Comparison of ENCODE assay signal across 19 cellular contexts in genomic region chr22:37135023-37135422, GRCh38. TPM values are rescaled to one million over a fixed set of nuclear protein-coding genes. Genes with fewer than 3 reads are reported as not detected.
DNase-seq lines count a peak whose midpoint lies in the region; ATAC-seq and TF ChIP-seq lines count a peak whose summit lies in the region.
"Had no signal": no experiment of that assay in that cellular context is flagged by ENCODE, and none has a peak within 500 bp of the region (broad histone marks: within the 10 kb centered on the region; RNA-seq: fewer than 3 reads in every experiment).

No MANE protein-coding gene starts in this region.

- DNase-seq in CD4-positive, CD25-positive, alpha-beta regulatory T cell: no peak
- no peak for DNase-seq in CD4-positive, alpha-beta memory T cell
- DNase-seq in activated T-helper 2 cell treated with anti-CD3 and anti-CD28 coated beads, Interferon-gamma antibody, Interleukin-2, Interleukin-4, amounts not matched to agents 10 μg/mL and 5 μg/mL and 100 μg/mL, durations not matched to agents 14 hours and 24 hours and 36 hours (ENCODE audit: low spot score): no peak
- DNase-seq in mesendoderm (no peak), tibial nerve (ENCODE audit: low spot score in 2 of 2) (no peak), mucosa of descending colon (no peak), NCI-H1436 (lab: John Stamatoyannopoulos, UW) (no peak)
- DNase-seq: GDM1, GOT3, HFFc6, KBM-7, NCI-H1436 treated with DMSO at 0.1 percent for 48 hours, NCI-H2029 treated with DMSO at 0.1 percent for 48 hours, NCI-H2171 treated with DMSO at 0.1 percent for 48 hours, NCI-H748 treated with DMSO at 0.1 percent for 48 hours, OCI-M1 had no signal

- no peaks in the 10 kb centered on the region for H3K9me3 ChIP-seq in CD4-positive, CD25-positive, alpha-beta regulatory T cell (ENCODE audit: control insufficient read depth in 2 of 2, low read length in 2 of 2)
- H3K9me3 ChIP-seq in CD4-positive, alpha-beta memory T cell (ENCODE audit: control insufficient read depth in 1 of 2, low read length in 2 of 2): no peaks in the 10 kb centered on the region
- H3K9me3 ChIP-seq in tibial nerve: no peaks in the 10 kb centered on the region
- H3K9me3 ChIP-seq in mucosa of descending colon: no peaks in the 10 kb centered on the region

- intact Hi-C loops in CD4-positive, alpha-beta memory T cell (cut with micrococcal nuclease): no loop called here
- intact Hi-C loops in activated T-helper 2 cell treated with anti-CD3 and anti-CD28 coated beads, Interferon-gamma antibody, Interleukin-2, Interleukin-4, amounts not matched to agents 10 μg/mL and 5 μg/mL and 100 μg/mL, durations not matched to agents 14 hours and 24 hours and 36 hours (cut with micrococcal nuclease): no loop called here
- intact Hi-C loops in mucosa of descending colon (cut with DNase I, micrococcal nuclease): no loop called here

- H3K4me1 ChIP-seq in CD4-positive, CD25-positive, alpha-beta regulatory T cell (ENCODE audit: control insufficient read depth, insufficient read depth, low read length, poor library complexity, severe bottlenecking): peaks cover 8% of the 10 kb centered on the region
- no peaks in the 10 kb centered on the region for H3K4me1 ChIP-seq in CD4-positive, alpha-beta memory T cell (ENCODE audit: insufficient read depth, low read length)
- H3K4me1 ChIP-seq in mesendoderm (ENCODE audit: control insufficient read depth, low read depth, low read length) (no peaks in the 10 kb centered on the region), tibial nerve (no peaks in the 10 kb centered on the region), mucosa of descending colon (ENCODE audit: low read depth) (no peaks in the 10 kb centered on the region)

- no peaks in the 10 kb centered on the region for H3K27me3 ChIP-seq in CD4-positive, CD25-positive, alpha-beta regulatory T cell (ENCODE audit: control insufficient read depth, insufficient read depth, low read length)
- H3K27me3 ChIP-seq in CD4-positive, alpha-beta memory T cell (ENCODE audit: insufficient read depth, low read length): no peaks in the 10 kb centered on the region
- H3K27me3 ChIP-seq in mesendoderm (ENCODE audit: insufficient read depth, low read length, poor library complexity): no peaks in the 10 kb centered on the region
- no peaks in the 10 kb centered on the region for H3K27me3 ChIP-seq in tibial nerve

- no peaks in the 10 kb centered on the region for H3K9me3 Mint-ChIP-seq in CD4-positive, CD25-positive, alpha-beta regulatory T cell
- no peaks in the 10 kb centered on the region for H3K9me3 Mint-ChIP-seq in CD4-positive, alpha-beta memory T cell
- H3K9me3 Mint-ChIP-seq in activated T-helper 2 cell treated with anti-CD3 and anti-CD28 coated beads, Interferon-gamma antibody, Interleukin-2, Interleukin-4, amounts not matched to agents 10 μg/mL and 5 μg/mL and 100 μg/mL, durations not matched to agents 14 hours and 24 hours and 36 hours: no peaks in the 10 kb centered on the region
- H3K9me3 Mint-ChIP-seq: HFFc6 had no signal

- peaks cover 52% of the 10 kb centered on the region for H3K36me3 Mint-ChIP-seq in CD4-positive, CD25-positive, alpha-beta regulatory T cell
- peaks cover 56 to 83% of the 10 kb centered on the region in 2 donors for H3K36me3 Mint-ChIP-seq in CD4-positive, alpha-beta memory T cell
- H3K36me3 Mint-ChIP-seq in activated T-helper 2 cell treated with anti-CD3 and anti-CD28 coated beads, Interferon-gamma antibody, Interleukin-2, Interleukin-4, amounts not matched to agents 10 μg/mL and 5 μg/mL and 100 μg/mL, durations not matched to agents 14 hours and 24 hours and 36 hours (ENCODE audit: low read depth): peaks cover 92% of the 10 kb centered on the region

- H3K27ac ChIP-seq in CD4-positive, CD25-positive, alpha-beta regulatory T cell (ENCODE audit: insufficient read depth, low read length, poor library complexity, severe bottlenecking): peak overlapping the region; percentile 33
- no peak overlapping the region for H3K27ac ChIP-seq in CD4-positive, alpha-beta memory T cell (ENCODE audit: low read depth, low read length)
- H3K27ac ChIP-seq in mesendoderm (ENCODE audit: low read depth, low read length): no peak overlapping the region
- no peak overlapping the region for H3K27ac ChIP-seq in tibial nerve

- H3K4me3 ChIP-seq in CD4-positive, CD25-positive, alpha-beta regulatory T cell (ENCODE audit: low read depth, low read length): no peak overlapping the region
- no peak overlapping the region for H3K4me3 ChIP-seq in CD4-positive, alpha-beta memory T cell (ENCODE audit: low read length in 2 of 2)
- no peak overlapping the region for H3K4me3 ChIP-seq in mesendoderm (ENCODE audit: low read length)
- H3K4me3 ChIP-seq in tibial nerve: no peak overlapping the region
- H3K4me3 ChIP-seq in mucosa of descending colon: no peak overlapping the region

- H3K56ac ChIP-seq in mesendoderm (ENCODE audit: low read length): no peak overlapping the region

- peak overlapping the region in 2 of 3 donors; percentile 20 to 79 for H3K27ac Mint-ChIP-seq in CD4-positive, CD25-positive, alpha-beta regulatory T cell
- peak overlapping the region in 4 of 7 donors; percentile 38 to 83 (median 54) for H3K27ac Mint-ChIP-seq in CD4-positive, alpha-beta memory T cell
- peak overlapping the region; percentile 3 for H3K27ac Mint-ChIP-seq in activated T-helper 2 cell treated with anti-CD3 and anti-CD28 coated beads, Interferon-gamma antibody, Interleukin-2, Interleukin-4, amounts not matched to agents 10 μg/mL and 5 μg/mL and 100 μg/mL, durations not matched to agents 14 hours and 24 hours and 36 hours
- H3K27ac Mint-ChIP-seq: B cell, HFFc6 had no signal

- TF ChIP-seq EP300 in tibial nerve (IDR thresholded peaks at IDR 0.05): no peak

- H3K4ac ChIP-seq in mesendoderm (ENCODE audit: low read depth, low read length): no peak overlapping the region

- peaks cover 96% of the 10 kb centered on the region for H3K36me3 ChIP-seq in CD4-positive, CD25-positive, alpha-beta regulatory T cell (ENCODE audit: control insufficient read depth, insufficient read depth, low read length)
- peaks cover 84% of the 10 kb centered on the region for H3K36me3 ChIP-seq in CD4-positive, alpha-beta memory T cell (ENCODE audit: insufficient read depth, low read length)
- H3K36me3 ChIP-seq in mesendoderm (ENCODE audit: control insufficient read depth, insufficient read depth, low read length) (no peaks in the 10 kb centered on the region), tibial nerve (no peaks in the 10 kb centered on the region), mucosa of descending colon (ENCODE audit: low read depth) (no peaks in the 10 kb centered on the region)

- no peak overlapping the region for H2AK5ac ChIP-seq in mesendoderm (ENCODE audit: low read length)

- WGBS in mesendoderm (ENCODE audit: extremely low coverage, insufficient coverage, low lambda C conversion rate): no CpG with 5 or more reads among the region's 12 CpGs
- 77 to 80% methylated on average over 11 to 12 of the region's 12 CpGs for WGBS in tibial nerve, 2 donors

- no peak overlapping the region for H4K8ac ChIP-seq in mesendoderm (ENCODE audit: low read depth, low read length)

- H3K4me1 Mint-ChIP-seq in CD4-positive, CD25-positive, alpha-beta regulatory T cell: peaks cover 0 to 55% (median 18%) of the 10 kb centered on the region in 4 donors
- H3K4me1 Mint-ChIP-seq in CD4-positive, alpha-beta memory T cell: peaks cover 2 to 20% (median 8%) of the 10 kb centered on the region in 4 donors
- H3K4me1 Mint-ChIP-seq in activated T-helper 2 cell treated with anti-CD3 and anti-CD28 coated beads, Interferon-gamma antibody, Interleukin-2, Interleukin-4, amounts not matched to agents 10 μg/mL and 5 μg/mL and 100 μg/mL, durations not matched to agents 14 hours and 24 hours and 36 hours (ENCODE audit: low read depth): peaks cover 28% of the 10 kb centered on the region

- TF ChIP-seq POLR2A in tibial nerve (IDR thresholded peaks at IDR 0.05): no peak

- H4K5ac ChIP-seq in mesendoderm (ENCODE audit: low read length): no peak overlapping the region

- H3K4me3 Mint-ChIP-seq in CD4-positive, CD25-positive, alpha-beta regulatory T cell: peak overlapping the region in 1 of 4 donors; percentile 15
- no peak overlapping the region for H3K4me3 Mint-ChIP-seq in CD4-positive, alpha-beta memory T cell
- H3K4me3 Mint-ChIP-seq in activated T-helper 2 cell treated with anti-CD3 and anti-CD28 coated beads, Interferon-gamma antibody, Interleukin-2, Interleukin-4, amounts not matched to agents 10 μg/mL and 5 μg/mL and 100 μg/mL, durations not matched to agents 14 hours and 24 hours and 36 hours (ENCODE audit: low read depth): no peak overlapping the region
- H3K4me3 Mint-ChIP-seq: B cell, HFFc6 had no signal

- no peak overlapping the region for H3K9ac ChIP-seq in mesendoderm (ENCODE audit: low read length)

- H2BK120ac ChIP-seq in mesendoderm (ENCODE audit: low read depth, low read length): no peak overlapping the region

- no peak for ATAC-seq in CD4-positive, CD25-positive, alpha-beta regulatory T cell (ENCODE audit: low read depth in 2 of 2)
- ATAC-seq in mucosa of descending colon: no peak

- H3K27me3 Mint-ChIP-seq in CD4-positive, CD25-positive, alpha-beta regulatory T cell: no peaks in the 10 kb centered on the region
- no peaks in the 10 kb centered on the region for H3K27me3 Mint-ChIP-seq in CD4-positive, alpha-beta memory T cell
- no peaks in the 10 kb centered on the region for H3K27me3 Mint-ChIP-seq in activated T-helper 2 cell treated with anti-CD3 and anti-CD28 coated beads, Interferon-gamma antibody, Interleukin-2, Interleukin-4, amounts not matched to agents 10 μg/mL and 5 μg/mL and 100 μg/mL, durations not matched to agents 14 hours and 24 hours and 36 hours (ENCODE audit: low read depth)
- H3K27me3 Mint-ChIP-seq: B cell had no signal

- no peak overlapping the region for H3K4me2 ChIP-seq in mesendoderm (ENCODE audit: low read length)

- H2BK15ac ChIP-seq in mesendoderm (replicated peaks; ENCODE audit: low read depth): no peak overlapping the region

- no peak overlapping the region for H3K18ac ChIP-seq in mesendoderm (ENCODE audit: low read length)

- no peak overlapping the region for H2BK5ac ChIP-seq in mesendoderm (ENCODE audit: low read length)

- H3K79me2 ChIP-seq in mesendoderm (ENCODE audit: control insufficient read depth, insufficient read depth, low read length): no peaks in the 10 kb centered on the region

- TF ChIP-seq CTCF in tibial nerve (IDR thresholded peaks at IDR 0.05): no peak
- no peak for TF ChIP-seq CTCF in mucosa of descending colon (IDR thresholded peaks at IDR 0.05)

- POLR2A ChIA-PET in CD4-positive, alpha-beta memory T cell (lab: Charles Lee; ENCODE audit: partially characterized antibody): interaction anchor here (2.7 to 7.8 kb wide), 2 partner anchors 12 to 15 kb away, joined by 10 to 58 read pairs; partner anchors contain the start of gene IL2RB

- CTCF ChIA-PET in CD4-positive, alpha-beta memory T cell (lab: Charles Lee; ENCODE audit: partially characterized antibody): interaction anchor here (1.0 kb wide), 1 partner anchor 126 kb away, joined by 3 read pairs; no protein-coding TSS in a partner anchor

- H3K23ac ChIP-seq in mesendoderm (ENCODE audit: low read length): peak overlapping the region; percentile 24

- H3K79me1 ChIP-seq in mesendoderm (ENCODE audit: low read length): no peaks in the 10 kb centered on the region

RNA-seq across cellular contexts. Expression of gene IL2RB, which starts 14.7 kb away (rescaled TPM):
- total RNA-seq in CD4-positive, CD25-positive, alpha-beta regulatory T cell: 197 TPM
- polyA plus RNA-seq in CD4-positive, CD25-positive, alpha-beta regulatory T cell: 100 to 1,000 TPM; 160 to 189 (median 163) TPM
- total RNA-seq in CD4-positive, alpha-beta memory T cell: 10 to 100 TPM; 55.4 to 63.8 TPM
- polyA plus RNA-seq in CD4-positive, alpha-beta memory T cell: 100 to 1,000 TPM in 1 of 2 donors, 10 to 100 TPM in 1; 37.6 to 107 TPM
- total RNA-seq in activated T-helper 2 cell treated with anti-CD3 and anti-CD28 coated beads, Interferon-gamma antibody, Interleukin-2, Interleukin-4, amounts not matched to agents 10 μg/mL and 5 μg/mL and 100 μg/mL, durations not matched to agents 14 hours and 24 hours and 36 hours: 404 and 410 TPM in 2 replicates
- polyA plus RNA-seq in mesendoderm (2013, experiment 1 of 2): 1.2 TPM
- 1.2 TPM for polyA plus RNA-seq in mesendoderm (2013, experiment 2 of 2)
- 1 to 10 TPM in 2 of 4 donors, under 1 TPM in 1, not detected in 1; 0.22 to 2.7 (median 1.2) TPM for total RNA-seq in tibial nerve
- total RNA-seq in mucosa of descending colon: 1 to 10 TPM; 4.5 to 5.8 (median 5.3) TPM
- total RNA-seq: HFFc6, NCI-H460, RPMI7951 had no signal

RNA-seq across cellular contexts. Expression of gene TMPRSS6, which starts 25.5 kb away (rescaled TPM):
- total RNA-seq in CD4-positive, CD25-positive, alpha-beta regulatory T cell: 1.5 TPM
- polyA plus RNA-seq in CD4-positive, CD25-positive, alpha-beta regulatory T cell: under 1 TPM; 0.10 to 0.18 (median 0.14) TPM
- under 1 TPM; 0.61 to 0.90 TPM for total RNA-seq in CD4-positive, alpha-beta memory T cell
- not detected for polyA plus RNA-seq in CD4-positive, alpha-beta memory T cell
- 9.2 and 10.2 TPM in 2 replicates for total RNA-seq in activated T-helper 2 cell treated with anti-CD3 and anti-CD28 coated beads, Interferon-gamma antibody, Interleukin-2, Interleukin-4, amounts not matched to agents 10 μg/mL and 5 μg/mL and 100 μg/mL, durations not matched to agents 14 hours and 24 hours and 36 hours
- polyA plus RNA-seq in mesendoderm (2013, experiment 1 of 2): 0.03 TPM
- polyA plus RNA-seq in mesendoderm (2013, experiment 2 of 2): not detected
- total RNA-seq in tibial nerve: not detected
- under 1 TPM in 2 of 3 donors, not detected in 1; 0.29 to 0.46 TPM for total RNA-seq in mucosa of descending colon
- total RNA-seq: B cell, HFFc6, NCI-H460, RPMI7951 had no signal

RNA-seq across cellular contexts. Expression of gene C1QTNF6, which starts 53.0 kb away (rescaled TPM):
- total RNA-seq in CD4-positive, CD25-positive, alpha-beta regulatory T cell: 13.6 TPM
- polyA plus RNA-seq in CD4-positive, CD25-positive, alpha-beta regulatory T cell: 1 to 10 TPM; 1.6 to 2.4 (median 2.1) TPM
- total RNA-seq in CD4-positive, alpha-beta memory T cell: 10 to 100 TPM; 23.1 to 24.8 TPM
- polyA plus RNA-seq in CD4-positive, alpha-beta memory T cell: under 1 TPM; 0.49 to 0.89 TPM
- 7.5 and 7.7 TPM in 2 replicates for total RNA-seq in activated T-helper 2 cell treated with anti-CD3 and anti-CD28 coated beads, Interferon-gamma antibody, Interleukin-2, Interleukin-4, amounts not matched to agents 10 μg/mL and 5 μg/mL and 100 μg/mL, durations not matched to agents 14 hours and 24 hours and 36 hours
- polyA plus RNA-seq in mesendoderm (2013, experiment 1 of 2): 1.8 TPM
- polyA plus RNA-seq in mesendoderm (2013, experiment 2 of 2): 2.5 TPM
- total RNA-seq in tibial nerve: 1 to 10 TPM; 2.6 to 3.9 (median 3.4) TPM
- total RNA-seq in mucosa of descending colon: 10 to 100 TPM in 2 of 3 donors, 1 to 10 TPM in 1; 8.9 to 22.5 (median 13.3) TPM

Comparison
In these comparisons a context has a peak if more than half of its experiments do, and no peak if none do; other contexts are left out.
1. H3K27ac Mint-ChIP-seq: peak in every context shown above with its lines; median percentile 54 in CD4-positive, alpha-beta memory T cell; 50 in CD4-positive, CD25-positive, alpha-beta regulatory T cell; 3 in activated T-helper 2 cell treated with anti-CD3 and anti-CD28 coated beads, Interferon-gamma antibody, Interleukin-2, Interleukin-4, amounts not matched to agents 10 μg/mL and 5 μg/mL and 100 μg/mL, durations not matched to agents 14 hours and 24 hours and 36 hours.
2. RNA of gene IL2RB, which starts 14.7 kb away (total RNA-seq): 404 to 410 TPM in activated T-helper 2 cell treated with anti-CD3 and anti-CD28 coated beads, Interferon-gamma antibody, Interleukin-2, Interleukin-4, amounts not matched to agents 10 μg/mL and 5 μg/mL and 100 μg/mL, durations not matched to agents 14 hours and 24 hours and 36 hours, 197 TPM in CD4-positive, CD25-positive, alpha-beta regulatory T cell (single experiment) and 55.4 to 63.8 TPM in CD4-positive, alpha-beta memory T cell; 4.5 to 5.8 TPM in mucosa of descending colon and 0.22 to 2.7 TPM in tibial nerve; every median in the first group is over 4 times any median in the second.